ENCODE assay signal across 8 cellular contexts in genomic region chr7:155299539-155300202, GRCh38. TPM values are rescaled to one million over a fixed set of nuclear protein-coding genes. Genes with fewer than 3 reads are reported as not detected.
DNase-seq lines count a peak whose midpoint lies in the region; ATAC-seq and TF ChIP-seq lines count a peak whose summit lies in the region.

No MANE protein-coding gene starts in this region.

- no peak for TF ChIP-seq CTCF in AG09309 (IDR thresholded peaks at IDR 0.05; ENCODE audit: control insufficient read depth, insufficient read depth, low read depth, low read length, missing control alignments)

- H3K27me3 ChIP-seq in skeletal muscle tissue (ENCODE audit: control insufficient read depth in 3 of 3, insufficient read depth in 3 of 3, low read length in 3 of 3), result no peaks in the 10 kb centered on the region

- H3K4me3 Mint-ChIP-seq in activated T-cell treated with anti-CD3 and anti-CD28 coated beads, Interleukin-2, amount 50 U/mL, for 4 hours, result peak overlapping the region; percentile 92

- peaks cover 23 to 27% (median 26%) of the 10 kb centered on the region in 3 donors for H3K4me1 ChIP-seq in skeletal muscle tissue (ENCODE audit: control insufficient read depth in 3 of 3, insufficient read depth in 3 of 3, low read length in 3 of 3)

- H3K9ac ChIP-seq in skeletal muscle tissue (ENCODE audit: low read depth in 1 of 3, low read length in 3 of 3), result peak overlapping the region; percentile 42 to 83 (median 63)

- H3K4me3 ChIP-seq in AG09309 (ENCODE audit: control insufficient read depth, low read depth, low read length) (peak overlapping the region; percentile 56), skeletal muscle tissue (ENCODE audit: low read length in 3 of 3) (peak overlapping the region; percentile 78 to 86 (median 82))

- ATAC-seq in activated T-cell treated with anti-CD3 and anti-CD28 coated beads, Interleukin-2, amount 50 U/mL, for 4 hours, result no peak
- ATAC-seq in GM19328 (IDR thresholded peaks at IDR 0.05; ENCODE audit: unreplicated experiment), result no peak
- no peak for ATAC-seq in HG03354 (IDR thresholded peaks at IDR 0.05; ENCODE audit: poor library complexity, severe bottlenecking, unreplicated experiment)

- H3K9me3 Mint-ChIP-seq in activated T-cell treated with anti-CD3 and anti-CD28 coated beads, Interleukin-2, amount 50 U/mL, for 4 hours, result no peaks in the 10 kb centered on the region

- peaks cover 24% of the 10 kb centered on the region for H3K36me3 Mint-ChIP-seq in activated T-cell treated with anti-CD3 and anti-CD28 coated beads, Interleukin-2, amount 50 U/mL, for 4 hours (ENCODE audit: insufficient read depth)

- peaks cover 0 to 23% (median 4%) of the 10 kb centered on the region in 3 donors for H3K36me3 ChIP-seq in skeletal muscle tissue (ENCODE audit: control insufficient read depth in 3 of 3, insufficient read depth in 3 of 3, low read length in 3 of 3)

- no peaks in the 10 kb centered on the region for H3K9me3 ChIP-seq in skeletal muscle tissue (ENCODE audit: control insufficient read depth in 3 of 3, low read length in 3 of 3)

- H3K27ac ChIP-seq in skeletal muscle tissue (ENCODE audit: low read depth, low read length), result peak overlapping the region; percentile 67

- DNase-seq in AG09309 (ENCODE audit: low read depth), result no peak
- DNase-seq in H4 (ENCODE audit: low spot score), result peak; percentile 31
- peak; percentile 22 for DNase-seq in activated T-cell treated with anti-CD3 and anti-CD28 coated beads, Interleukin-2, amount 50 U/mL, for 4 hours
- DNase-seq in germinal center (ENCODE audit: low spot score), result peak; percentile 31
- DNase-seq in GM19240 (ENCODE audit: insufficient read length, low spot score), result no peak

- no peaks in the 10 kb centered on the region for H3K27me3 Mint-ChIP-seq in activated T-cell treated with anti-CD3 and anti-CD28 coated beads, Interleukin-2, amount 50 U/mL, for 4 hours (ENCODE audit: low read depth)

- peaks cover 38% of the 10 kb centered on the region for H3K4me1 Mint-ChIP-seq in activated T-cell treated with anti-CD3 and anti-CD28 coated beads, Interleukin-2, amount 50 U/mL, for 4 hours (ENCODE audit: low read depth)

RNA-seq across cellular contexts. Expression of gene INSIG1, which starts 2.0 kb away (rescaled TPM):
- 183 and 213 TPM in 2 replicates for total RNA-seq in H4 (2014; rRNA removed; shearing (Covaris generic))
- 10 to 100 TPM; 46.9 to 58.1 (median 47.9) TPM for total RNA-seq in activated T-cell treated with anti-CD3 and anti-CD28 coated beads, Interleukin-2, amount 50 U/mL, for 4 hours
- 25.1 TPM for total RNA-seq in skeletal muscle tissue

Comparison
In these comparisons a context has a peak if more than half of its experiments do, and no peak if none do; other contexts are left out.
1. DNase-seq: peak in H4 (single experiment), activated T-cell treated with anti-CD3 and anti-CD28 coated beads, Interleukin-2, amount 50 U/mL, for 4 hours (single experiment) and germinal center (single experiment); none in AG09309 (single experiment) and GM19240 (single experiment).